In genomic region chr15:65936317-65936716, GRCh38 we compare ENCODE assay signal across 22 cellular contexts.
"Had no signal": no experiment of that assay in that cellular context is flagged by ENCODE, and none has a peak within 500 bp of the region (broad histone marks: within the 10 kb centered on the region; RNA-seq: fewer than 3 reads in every experiment).

No MANE protein-coding gene starts in this region.

- DNase-seq: activated B cell treated with CpG ODN at 0.5 μM for 24 hours; activated CD4-positive, alpha-beta memory T cell treated with anti-CD3 and anti-CD28 coated beads, Interleukin-2, amount 10 ng/mL, durations not matched to agents 7 days and 5 days; activated CD4-positive, alpha-beta T cell treated with anti-CD3 and anti-CD28 coated beads for 1 hour; activated CD4-positive, alpha-beta T cell treated with anti-CD3 and anti-CD28 coated beads, Interleukin-2, amount 10 ng/mL, durations not matched to agents 7 days and 5 days; activated gamma-delta T cell treated with Interleukin-2 at 50 U/mL for 16 hours; activated naive CD4-positive, alpha-beta T cell treated with anti-CD3 and anti-CD28 coated beads, Interleukin-2, amount 10 ng/mL, durations not matched to agents 7 days and 5 days; activated naive CD8-positive, alpha-beta T cell treated with anti-CD3 and anti-CD28 coated beads for 36 hours; activated T-cell treated with anti-CD3 and anti-CD28 coated beads, Interleukin-2, amount 50 U/mL, for 72 hours; brain microvascular endothelial cell; Karpas-422; NCI-H1417 treated with DMSO at 0.1 percent for 48 hours; NCI-H187; NCI-H446; NCI-H524; NCI-H748 treated with DMSO at 0.1 percent for 48 hours; SIG-M5; T-helper 17 cell; T-helper 9 cell had no signal

- H3K9me3 Mint-ChIP-seq: activated B cell treated with CpG ODN at 0.5 μM for 24 hours; activated CD4-positive, alpha-beta memory T cell treated with anti-CD3 and anti-CD28 coated beads, Interleukin-2, amount 10 ng/mL, durations not matched to agents 7 days and 5 days; activated CD4-positive, alpha-beta T cell treated with anti-CD3 and anti-CD28 coated beads, Interleukin-2, amount 10 ng/mL, durations not matched to agents 7 days and 5 days; activated naive CD4-positive, alpha-beta T cell treated with anti-CD3 and anti-CD28 coated beads, Interleukin-2, amount 10 ng/mL, durations not matched to agents 7 days and 5 days; activated naive CD8-positive, alpha-beta T cell treated with anti-CD3 and anti-CD28 coated beads for 36 hours; activated T-cell treated with anti-CD3 and anti-CD28 coated beads, Interleukin-2, amount 50 U/mL, for 72 hours; activated T-helper 2 cell treated with anti-CD3 and anti-CD28 coated beads, Interferon-gamma antibody, Interleukin-2, Interleukin-4, amounts not matched to agents 10 μg/mL and 5 μg/mL and 100 μg/mL, durations not matched to agents 14 hours and 24 hours and 36 hours had no signal

- H3K4me3 Mint-ChIP-seq: activated B cell treated with CpG ODN at 0.5 μM for 24 hours; activated CD4-positive, alpha-beta memory T cell treated with anti-CD3 and anti-CD28 coated beads, Interleukin-2, amount 10 ng/mL, durations not matched to agents 7 days and 5 days; activated CD4-positive, alpha-beta T cell treated with anti-CD3 and anti-CD28 coated beads, Interleukin-2, amount 10 ng/mL, durations not matched to agents 7 days and 5 days; activated naive CD4-positive, alpha-beta T cell treated with anti-CD3 and anti-CD28 coated beads, Interleukin-2, amount 10 ng/mL, durations not matched to agents 7 days and 5 days; activated naive CD8-positive, alpha-beta T cell treated with anti-CD3 and anti-CD28 coated beads for 36 hours; activated T-cell treated with anti-CD3 and anti-CD28 coated beads, Interleukin-2, amount 50 U/mL, for 72 hours; T-helper 17 cell had no signal

- H3K27ac Mint-ChIP-seq: activated B cell treated with CpG ODN at 0.5 μM for 24 hours; activated CD4-positive, alpha-beta memory T cell treated with anti-CD3 and anti-CD28 coated beads, Interleukin-2, amount 10 ng/mL, durations not matched to agents 7 days and 5 days; activated CD4-positive, alpha-beta T cell treated with anti-CD3 and anti-CD28 coated beads, Interleukin-2, amount 10 ng/mL, durations not matched to agents 7 days and 5 days; activated naive CD4-positive, alpha-beta T cell treated with anti-CD3 and anti-CD28 coated beads, Interleukin-2, amount 10 ng/mL, durations not matched to agents 7 days and 5 days; activated naive CD8-positive, alpha-beta T cell treated with anti-CD3 and anti-CD28 coated beads for 36 hours; activated T-cell treated with anti-CD3 and anti-CD28 coated beads, Interleukin-2, amount 50 U/mL, for 72 hours; activated T-helper 2 cell treated with anti-CD3 and anti-CD28 coated beads, Interferon-gamma antibody, Interleukin-2, Interleukin-4, amounts not matched to agents 10 μg/mL and 5 μg/mL and 100 μg/mL, durations not matched to agents 14 hours and 24 hours and 36 hours; T-helper 17 cell had no signal

- H3K27me3 ChIP-seq: brain microvascular endothelial cell, cardiac muscle cell had no signal

- H3K36me3 Mint-ChIP-seq: activated naive CD4-positive, alpha-beta T cell treated with anti-CD3 and anti-CD28 coated beads, Interleukin-2, amount 10 ng/mL, durations not matched to agents 7 days and 5 days; activated naive CD8-positive, alpha-beta T cell treated with anti-CD3 and anti-CD28 coated beads for 36 hours had no signal

- H3K4me3 ChIP-seq: cardiac muscle cell, coronary artery, K562 had no signal

- H3K4me1 Mint-ChIP-seq: activated B cell treated with CpG ODN at 0.5 μM for 24 hours; activated naive CD8-positive, alpha-beta T cell treated with anti-CD3 and anti-CD28 coated beads for 36 hours had no signal

- H3K36me3 ChIP-seq: brain microvascular endothelial cell, cardiac muscle cell had no signal

- H3K27ac ChIP-seq: brain microvascular endothelial cell, cardiac muscle cell, coronary artery had no signal

- H3K27me3 Mint-ChIP-seq: activated B cell treated with CpG ODN at 0.5 μM for 24 hours; activated CD4-positive, alpha-beta memory T cell treated with anti-CD3 and anti-CD28 coated beads, Interleukin-2, amount 10 ng/mL, durations not matched to agents 7 days and 5 days; activated CD4-positive, alpha-beta T cell treated with anti-CD3 and anti-CD28 coated beads, Interleukin-2, amount 10 ng/mL, durations not matched to agents 7 days and 5 days; activated naive CD4-positive, alpha-beta T cell treated with anti-CD3 and anti-CD28 coated beads, Interleukin-2, amount 10 ng/mL, durations not matched to agents 7 days and 5 days; activated naive CD8-positive, alpha-beta T cell treated with anti-CD3 and anti-CD28 coated beads for 36 hours; T-helper 17 cell had no signal

- FAIRE-seq: K562 had no signal
